Comparison of ENCODE assay signal across 1 cellular context in genomic region chr9:4225291-4226119, GRCh38.
TF ChIP-seq lines count a peak whose summit lies in the region.

No MANE protein-coding gene starts in this region.

TF ChIP-seq in SK-N-SH treated with all-trans-retinoic acid at 6 μM for 48 hours, 23 proteins besides CTCF, POLR2A, EP300 and RAD21 (continued from another document):
- TF ChIP-seq, protein P1, sequence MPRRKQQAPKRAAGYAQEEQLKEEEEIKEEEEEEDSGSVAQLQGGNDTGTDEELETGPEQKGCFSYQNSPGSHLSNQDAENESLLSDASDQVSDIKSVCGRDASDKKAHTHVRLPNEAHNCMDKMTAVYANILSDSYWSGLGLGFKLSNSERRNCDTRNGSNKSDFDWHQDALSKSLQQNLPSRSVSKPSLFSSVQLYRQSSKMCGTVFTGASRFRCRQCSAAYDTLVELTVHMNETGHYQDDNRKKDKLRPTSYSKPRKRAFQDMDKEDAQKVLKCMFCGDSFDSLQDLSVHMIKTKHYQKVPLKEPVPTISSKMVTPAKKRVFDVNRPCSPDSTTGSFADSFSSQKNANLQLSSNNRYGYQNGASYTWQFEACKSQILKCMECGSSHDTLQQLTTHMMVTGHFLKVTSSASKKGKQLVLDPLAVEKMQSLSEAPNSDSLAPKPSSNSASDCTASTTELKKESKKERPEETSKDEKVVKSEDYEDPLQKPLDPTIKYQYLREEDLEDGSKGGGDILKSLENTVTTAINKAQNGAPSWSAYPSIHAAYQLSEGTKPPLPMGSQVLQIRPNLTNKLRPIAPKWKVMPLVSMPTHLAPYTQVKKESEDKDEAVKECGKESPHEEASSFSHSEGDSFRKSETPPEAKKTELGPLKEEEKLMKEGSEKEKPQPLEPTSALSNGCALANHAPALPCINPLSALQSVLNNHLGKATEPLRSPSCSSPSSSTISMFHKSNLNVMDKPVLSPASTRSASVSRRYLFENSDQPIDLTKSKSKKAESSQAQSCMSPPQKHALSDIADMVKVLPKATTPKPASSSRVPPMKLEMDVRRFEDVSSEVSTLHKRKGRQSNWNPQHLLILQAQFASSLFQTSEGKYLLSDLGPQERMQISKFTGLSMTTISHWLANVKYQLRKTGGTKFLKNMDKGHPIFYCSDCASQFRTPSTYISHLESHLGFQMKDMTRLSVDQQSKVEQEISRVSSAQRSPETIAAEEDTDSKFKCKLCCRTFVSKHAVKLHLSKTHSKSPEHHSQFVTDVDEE (CRISPR knock-in tag; IDR thresholded peaks at IDR 0.05), result no peak
- TF ChIP-seq ZNF565 (CRISPR knock-in tag; conservative IDR thresholded peaks at IDR 0.05; ENCODE audit: low read depth), result no peak
- TF ChIP-seq ZFP3 (CRISPR knock-in tag; IDR thresholded peaks at IDR 0.05), result no peak
- no peak for TF ChIP-seq PPARA (CRISPR knock-in tag; IDR thresholded peaks at IDR 0.05; ENCODE audit: borderline replicate concordance)
- TF ChIP-seq GLIS3 (CRISPR knock-in tag; IDR thresholded peaks at IDR 0.05), result no peak
- TF ChIP-seq ISL1 (CRISPR knock-in tag; IDR thresholded peaks at IDR 0.05), result peak; percentile 72
